14 cellular contexts compared by ENCODE assay signal in the genomic region with DNA sequence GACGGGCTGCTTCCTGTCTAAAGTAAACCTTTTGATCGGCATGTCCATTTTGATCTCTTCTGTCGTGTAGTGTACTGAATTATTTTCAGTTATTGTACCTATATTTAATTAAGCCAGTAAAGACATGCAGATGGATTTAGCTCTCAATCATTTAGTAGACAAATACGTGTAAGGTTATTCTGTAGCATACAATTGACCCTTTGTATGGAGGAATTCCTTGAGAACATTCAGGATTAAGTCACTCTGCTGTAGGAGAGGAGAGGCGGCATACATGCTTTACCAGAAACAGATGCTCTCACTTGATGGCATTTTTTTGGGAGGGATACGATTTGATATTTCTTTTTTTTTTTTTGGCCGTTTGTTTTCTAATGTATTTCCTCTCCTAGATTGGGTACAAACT.
DNase-seq lines count a peak whose midpoint lies in the region; ATAC-seq and TF ChIP-seq lines count a peak whose summit lies in the region.
"Had no signal": no experiment of that assay in that cellular context is flagged by ENCODE, and none has a peak within 500 bp of the region (broad histone marks: within the 10 kb centered on the region; RNA-seq: fewer than 3 reads in every experiment).

No MANE protein-coding gene starts in this region.

- H3K27me3 ChIP-seq in iPS-20b (ENCODE audit: insufficient read depth, low read length) (peaks cover 7% of the 10 kb centered on the region; the same call in 1 of the 2 replicates), Caco-2 (replicated peaks; ENCODE audit: control insufficient read depth, insufficient read depth, low read length) (no peaks in the 10 kb centered on the region)

- H3K36me3 Mint-ChIP-seq in Caco-2 (ENCODE audit: insufficient read depth, unreplicated experiment): no peaks in the 10 kb centered on the region
- H3K36me3 Mint-ChIP-seq: CD4-positive, alpha-beta memory T cell; IgD-negative memory B cell had no signal

- H3K4me1 ChIP-seq in iPS-20b (ENCODE audit: insufficient read depth, low read length): peaks cover 83% of the 10 kb centered on the region
- H3K4me1 ChIP-seq in Caco-2: no peaks in the 10 kb centered on the region

- POLR2A ChIA-PET in Caco-2 (lab: Charles Lee): no interaction called here

- no TSS peak for BruUV-seq in Caco-2 (replicated peaks; lab: Mats Ljungman, UMichigan)

- no peak overlapping the region for H3K4me3 Mint-ChIP-seq in Caco-2 (ENCODE audit: unreplicated experiment)

- H3K27me3 Mint-ChIP-seq in Caco-2 (ENCODE audit: insufficient read depth, unreplicated experiment): peaks cover 10% of the 10 kb centered on the region

- H3K9me3 ChIP-seq in iPS-20b (ENCODE audit: insufficient read depth, low read depth, low read length) (no peaks in the 10 kb centered on the region), Caco-2 (no peaks in the 10 kb centered on the region)

- H3K36me3 ChIP-seq in iPS-20b (ENCODE audit: insufficient read depth, low read depth, low read length) (no peaks in the 10 kb centered on the region), Caco-2 (ENCODE audit: control insufficient read depth, insufficient read depth, low read length) (no peaks in the 10 kb centered on the region)

- H3K27ac Mint-ChIP-seq in Caco-2 (ENCODE audit: unreplicated experiment): no peak overlapping the region
- H3K27ac Mint-ChIP-seq: activated T-cell treated with anti-CD3 and anti-CD28 coated beads, Interleukin-2, amount 50 U/mL, for 24 hours; CD4-positive, alpha-beta memory T cell had no signal

- peak; percentile 8 for DNase-seq in AG08395 (ENCODE audit: low spot score)
- peak; percentile 71 for DNase-seq in DMS53 (lab: John Stamatoyannopoulos, UW)
- no peak for DNase-seq in stimulated activated naive CD4-positive, alpha-beta T cell (lab: John Stamatoyannopoulos, UW)
- DNase-seq in Caco-2: no peak
- no peak for DNase-seq in NAMALWA (ENCODE audit: low spot score)
- DNase-seq in NCI-H1436 treated with DMSO at 0.1 percent for 48 hours (lab: John Stamatoyannopoulos, UW): no peak
- DNase-seq: activated CD4-positive, CD25-positive, alpha-beta regulatory T cell treated with anti-CD3 and anti-CD28 coated beads, Interleukin-2, amount 50 U/mL, for 72 hours; activated T-cell treated with anti-CD3 and anti-CD28 coated beads, Interleukin-2, amount 50 U/mL, for 24 hours; CD4-positive, alpha-beta memory T cell; NCI-H1930; small intestine had no signal

- no peak for TF ChIP-seq CTCF in Caco-2 (IDR thresholded peaks at IDR 0.05; ENCODE audit: insufficient read depth in 1 of 2, low read depth in 1 of 2, low read length in 1 of 2, severe bottlenecking in 1 of 2, unreplicated experiment in 1 of 2)

- H3K4me3 ChIP-seq in iPS-20b (ENCODE audit: low read length) (0 out of 2 replicates have a peak overlapping the region, but pooled peaks have one; percentile 2), Caco-2 (ENCODE audit: low read depth, low read length) (no peak overlapping the region)

- no peak overlapping the region for H3K27ac ChIP-seq in iPS-20b (ENCODE audit: low read length)

- intact Hi-C loops in Caco-2 (cut with micrococcal nuclease; ENCODE audit: unreplicated experiment): no loop called here

- H3K9ac ChIP-seq in iPS-20b (ENCODE audit: low read depth, low read length): no peak overlapping the region

- ATAC-seq in SK-N-SH treated with all-trans-retinoic acid at 6 μM for 48 hours: peak; percentile 73

- peaks cover 6% of the 10 kb centered on the region for H3K4me1 Mint-ChIP-seq in Caco-2 (ENCODE audit: low read depth, unreplicated experiment)

- CTCF ChIA-PET in Caco-2 (lab: Charles Lee): no interaction called here

- H3K9me3 Mint-ChIP-seq in Caco-2 (ENCODE audit: unreplicated experiment): no peaks in the 10 kb centered on the region
- H3K9me3 Mint-ChIP-seq: activated T-cell treated with anti-CD3 and anti-CD28 coated beads, Interleukin-2, amount 50 U/mL, for 24 hours; IgD-negative memory B cell had no signal

TF ChIP-seq in SK-N-SH treated with all-trans-retinoic acid at 6 μM for 48 hours, 23 proteins besides CTCF, POLR2A, EP300 and RAD21 (continues in another document):
- TF ChIP-seq ARNTL (CRISPR knock-in tag; IDR thresholded peaks at IDR 0.05; ENCODE audit: borderline replicate concordance, low read depth) (no peak), ISL1 (CRISPR knock-in tag; IDR thresholded peaks at IDR 0.05) (peak; percentile 68), PPARA (CRISPR knock-in tag; IDR thresholded peaks at IDR 0.05; ENCODE audit: borderline replicate concordance) (no peak), ZNF70 (CRISPR knock-in tag; IDR thresholded peaks at IDR 0.05) (no peak), ZNF8 (CRISPR knock-in tag; IDR thresholded peaks at IDR 0.05) (no peak; the same call in 1 of the 2 replicates), ZC3H10 (CRISPR knock-in tag; IDR thresholded peaks at IDR 0.05) (no peak), GLIS3 (CRISPR knock-in tag; IDR thresholded peaks at IDR 0.05) (no peak), ZFP30 (CRISPR knock-in tag; IDR thresholded peaks at IDR 0.05) (no peak), CSDC2 (CRISPR knock-in tag; IDR thresholded peaks at IDR 0.05) (no peak), TCF4 (CRISPR knock-in tag; IDR thresholded peaks at IDR 0.05; ENCODE audit: borderline replicate concordance) (no peak), TOX (CRISPR knock-in tag; IDR thresholded peaks at IDR 0.05; ENCODE audit: borderline replicate concordance) (no peak), SNAI2 (CRISPR knock-in tag; IDR thresholded peaks at IDR 0.05) (no peak), ESRRG (CRISPR knock-in tag; IDR thresholded peaks at IDR 0.05) (no peak), BACH2 (CRISPR knock-in tag; IDR thresholded peaks at IDR 0.05; ENCODE audit: borderline replicate concordance) (no peak), OSR1 (CRISPR knock-in tag; IDR thresholded peaks at IDR 0.05) (no peak), ZFP3 (CRISPR knock-in tag; IDR thresholded peaks at IDR 0.05) (no peak), RARB (CRISPR knock-in tag; IDR thresholded peaks at IDR 0.05) (no peak; the same call in 1 of the 2 replicates)
- TF ChIP-seq, protein P1, sequence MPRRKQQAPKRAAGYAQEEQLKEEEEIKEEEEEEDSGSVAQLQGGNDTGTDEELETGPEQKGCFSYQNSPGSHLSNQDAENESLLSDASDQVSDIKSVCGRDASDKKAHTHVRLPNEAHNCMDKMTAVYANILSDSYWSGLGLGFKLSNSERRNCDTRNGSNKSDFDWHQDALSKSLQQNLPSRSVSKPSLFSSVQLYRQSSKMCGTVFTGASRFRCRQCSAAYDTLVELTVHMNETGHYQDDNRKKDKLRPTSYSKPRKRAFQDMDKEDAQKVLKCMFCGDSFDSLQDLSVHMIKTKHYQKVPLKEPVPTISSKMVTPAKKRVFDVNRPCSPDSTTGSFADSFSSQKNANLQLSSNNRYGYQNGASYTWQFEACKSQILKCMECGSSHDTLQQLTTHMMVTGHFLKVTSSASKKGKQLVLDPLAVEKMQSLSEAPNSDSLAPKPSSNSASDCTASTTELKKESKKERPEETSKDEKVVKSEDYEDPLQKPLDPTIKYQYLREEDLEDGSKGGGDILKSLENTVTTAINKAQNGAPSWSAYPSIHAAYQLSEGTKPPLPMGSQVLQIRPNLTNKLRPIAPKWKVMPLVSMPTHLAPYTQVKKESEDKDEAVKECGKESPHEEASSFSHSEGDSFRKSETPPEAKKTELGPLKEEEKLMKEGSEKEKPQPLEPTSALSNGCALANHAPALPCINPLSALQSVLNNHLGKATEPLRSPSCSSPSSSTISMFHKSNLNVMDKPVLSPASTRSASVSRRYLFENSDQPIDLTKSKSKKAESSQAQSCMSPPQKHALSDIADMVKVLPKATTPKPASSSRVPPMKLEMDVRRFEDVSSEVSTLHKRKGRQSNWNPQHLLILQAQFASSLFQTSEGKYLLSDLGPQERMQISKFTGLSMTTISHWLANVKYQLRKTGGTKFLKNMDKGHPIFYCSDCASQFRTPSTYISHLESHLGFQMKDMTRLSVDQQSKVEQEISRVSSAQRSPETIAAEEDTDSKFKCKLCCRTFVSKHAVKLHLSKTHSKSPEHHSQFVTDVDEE (CRISPR knock-in tag; IDR thresholded peaks at IDR 0.05): 0 out of 2 replicates have a peak, but pooled peaks have one; percentile 18
- TF ChIP-seq, protein P2, sequence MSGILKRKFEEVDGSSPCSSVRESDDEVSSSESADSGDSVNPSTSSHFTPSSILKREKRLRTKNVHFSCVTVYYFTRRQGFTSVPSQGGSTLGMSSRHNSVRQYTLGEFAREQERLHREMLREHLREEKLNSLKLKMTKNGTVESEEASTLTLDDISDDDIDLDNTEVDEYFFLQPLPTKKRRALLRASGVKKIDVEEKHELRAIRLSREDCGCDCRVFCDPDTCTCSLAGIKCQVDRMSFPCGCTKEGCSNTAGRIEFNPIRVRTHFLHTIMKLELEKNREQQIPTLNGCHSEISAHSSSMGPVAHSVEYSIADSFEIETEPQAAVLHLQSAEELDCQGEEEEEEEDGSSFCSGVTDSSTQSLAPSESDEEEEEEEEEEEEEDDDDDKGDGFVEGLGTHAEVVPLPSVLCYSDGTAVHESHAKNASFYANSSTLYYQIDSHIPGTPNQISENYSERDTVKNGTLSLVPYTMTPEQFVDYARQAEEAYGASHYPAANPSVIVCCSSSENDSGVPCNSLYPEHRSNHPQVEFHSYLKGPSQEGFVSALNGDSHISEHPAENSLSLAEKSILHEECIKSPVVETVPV (CRISPR knock-in tag; IDR thresholded peaks at IDR 0.05): no peak
- TF ChIP-seq, protein P3, sequence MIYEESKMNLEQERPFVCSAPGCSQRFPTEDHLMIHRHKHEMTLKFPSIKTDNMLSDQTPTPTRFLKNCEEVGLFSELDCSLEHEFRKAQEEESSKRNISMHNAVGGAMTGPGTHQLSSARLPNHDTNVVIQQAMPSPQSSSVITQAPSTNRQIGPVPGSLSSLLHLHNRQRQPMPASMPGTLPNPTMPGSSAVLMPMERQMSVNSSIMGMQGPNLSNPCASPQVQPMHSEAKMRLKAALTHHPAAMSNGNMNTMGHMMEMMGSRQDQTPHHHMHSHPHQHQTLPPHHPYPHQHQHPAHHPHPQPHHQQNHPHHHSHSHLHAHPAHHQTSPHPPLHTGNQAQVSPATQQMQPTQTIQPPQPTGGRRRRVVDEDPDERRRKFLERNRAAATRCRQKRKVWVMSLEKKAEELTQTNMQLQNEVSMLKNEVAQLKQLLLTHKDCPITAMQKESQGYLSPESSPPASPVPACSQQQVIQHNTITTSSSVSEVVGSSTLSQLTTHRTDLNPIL (CRISPR knock-in tag; IDR thresholded peaks at IDR 0.05; ENCODE audit: low read depth): peak; percentile 66

Comparison
In these comparisons a context has a peak if more than half of its experiments do, and no peak if none do; other contexts are left out.
1. DNase-seq: peak in AG08395 (single experiment) and DMS53 (single experiment); none in stimulated activated naive CD4-positive, alpha-beta T cell (0 of 6), Caco-2 (0 of 2), NAMALWA (single experiment) and NCI-H1436 treated with DMSO at 0.1 percent for 48 hours (single experiment).